Comparison of ENCODE assay signal across 13 cellular contexts in genomic region chrX:41300758-41301437, GRCh38. TPM values are rescaled to one million over a fixed set of nuclear protein-coding genes. Genes with fewer than 3 reads are reported as not detected.
A peak's percentile ranks its signal among the peaks of the same experiment; 100 is the strongest.
DNase-seq lines count a peak whose midpoint lies in the region; TF ChIP-seq lines count a peak whose summit lies in the region.
"Had no signal": no experiment of that assay in that cellular context is flagged by ENCODE, and none has a peak within 500 bp of the region (broad histone marks: within the 10 kb centered on the region; RNA-seq: fewer than 3 reads in every experiment).

No MANE protein-coding gene starts in this region.

- CTCF ChIA-PET in PC-9 (lab: Charles Lee) = interaction anchor here (0.6 kb wide), 1 partner anchor 29 kb away, joined by 4 read pairs; no protein-coding TSS in a partner anchor

- H3K36me3 Mint-ChIP-seq in endothelial cell (ENCODE audit: low read depth, unreplicated experiment) = no peaks in the 10 kb centered on the region
- no peaks in the 10 kb centered on the region for H3K36me3 Mint-ChIP-seq in osteocyte (ENCODE audit: unreplicated experiment)
- H3K36me3 Mint-ChIP-seq: activated naive CD4-positive, alpha-beta T cell treated with anti-CD3 and anti-CD28 coated beads, Interleukin-2, amount 10 ng/mL, durations not matched to agents 7 days and 5 days had no signal

- POLR2A ChIA-PET in PC-9 (lab: Charles Lee; ENCODE audit: unreplicated experiment) = no interaction called here

- no peak overlapping the region for H2AFZ ChIP-seq in PC-9
- H2AFZ ChIP-seq: neural progenitor cell had no signal

- H3K27me3 Mint-ChIP-seq in endothelial cell (ENCODE audit: unreplicated experiment) = no peaks in the 10 kb centered on the region
- no peaks in the 10 kb centered on the region for H3K27me3 Mint-ChIP-seq in osteocyte (ENCODE audit: unreplicated experiment)
- H3K27me3 Mint-ChIP-seq: activated naive CD4-positive, alpha-beta T cell treated with anti-CD3 and anti-CD28 coated beads, Interleukin-2, amount 10 ng/mL, durations not matched to agents 7 days and 5 days had no signal

- H3K27ac ChIP-seq in PC-9 (peak overlapping the region; percentile 64), prostate gland (no peak overlapping the region)
- H3K27ac ChIP-seq: neural progenitor cell, stomach had no signal

- H3K27ac Mint-ChIP-seq in endothelial cell (ENCODE audit: unreplicated experiment) = peak overlapping the region; percentile 84
- H3K27ac Mint-ChIP-seq in osteocyte (ENCODE audit: unreplicated experiment) = peak overlapping the region; percentile 64
- H3K27ac Mint-ChIP-seq: activated naive CD4-positive, alpha-beta T cell treated with anti-CD3 and anti-CD28 coated beads, Interleukin-2, amount 10 ng/mL, durations not matched to agents 7 days and 5 days had no signal

- H3K4me3 Mint-ChIP-seq in endothelial cell (ENCODE audit: unreplicated experiment) (no peak overlapping the region), osteocyte (ENCODE audit: unreplicated experiment) (no peak overlapping the region)
- H3K4me3 Mint-ChIP-seq: activated naive CD4-positive, alpha-beta T cell treated with anti-CD3 and anti-CD28 coated beads, Interleukin-2, amount 10 ng/mL, durations not matched to agents 7 days and 5 days; neural progenitor cell had no signal

- H3K4me1 ChIP-seq in PC-9 (replicated peaks; ENCODE audit: insufficient read depth) = peaks cover 19% of the 10 kb centered on the region; the same call in 1 of the 2 replicates
- H3K4me1 ChIP-seq in prostate gland (replicated peaks) = no peaks in the 10 kb centered on the region
- H3K4me1 ChIP-seq: stomach had no signal

- DNase-seq in EL (peak; percentile 67), PC-9 (peak in 1 of 2 experiments; percentile 38), endothelial cell (ENCODE audit: low spot score) (no peak), osteocyte (ENCODE audit: extremely low spot score, unreplicated experiment) (no peak), activated gamma-delta T cell (lab: John Stamatoyannopoulos, UW) (no peak), prostate gland (ENCODE audit: low spot score) (no peak), pons (ENCODE audit: low spot score) (no peak)
- DNase-seq in activated naive CD4-positive, alpha-beta T cell (lab: John Stamatoyannopoulos, UW) = no peak
- DNase-seq: activated naive CD4-positive, alpha-beta T cell treated with anti-CD3 and anti-CD28 coated beads, Interleukin-2, amount 10 ng/mL, durations not matched to agents 7 days and 5 days; cerebellar nuclear complex; small intestine; stomach had no signal

- H3F3A ChIP-seq in PC-9 (ENCODE audit: insufficient read depth, low read depth) = no peaks in the 10 kb centered on the region; the same call in 1 of the 2 replicates

- WGBS in prostate gland = 90% methylated on average over 5 of the region's 5 CpGs

- intact Hi-C loops in PC-9 (cut with micrococcal nuclease; ENCODE audit: unreplicated experiment) = loop anchor here (2.0 kb wide), 1 partner anchor 32 kb away; no protein-coding TSS in a partner anchor
- intact Hi-C loops in prostate gland (cut with DNase I) = no loop called here

- H3K4me1 Mint-ChIP-seq in endothelial cell (ENCODE audit: unreplicated experiment) (peaks cover 22% of the 10 kb centered on the region), osteocyte (ENCODE audit: unreplicated experiment) (peaks cover 38% of the 10 kb centered on the region)

- H3K4me3 ChIP-seq in PC-9 (no peak overlapping the region), prostate gland (no peak overlapping the region)
- H3K4me3 ChIP-seq: neural progenitor cell, stomach had no signal

- H3K9me3 ChIP-seq in PC-9 (ENCODE audit: insufficient read depth, low read depth) (no peaks in the 10 kb centered on the region), prostate gland (no peaks in the 10 kb centered on the region)
- H3K9me3 ChIP-seq: stomach had no signal

- no peaks in the 10 kb centered on the region for H3K36me3 ChIP-seq in PC-9 (ENCODE audit: low read depth)
- H3K36me3 ChIP-seq in prostate gland = no peaks in the 10 kb centered on the region
- H3K36me3 ChIP-seq: neural progenitor cell, stomach had no signal

- no peaks in the 10 kb centered on the region for H3K79me2 ChIP-seq in PC-9 (ENCODE audit: low read depth)

- H3K27me3 ChIP-seq in PC-9 (ENCODE audit: insufficient read depth, low read depth) = no peaks in the 10 kb centered on the region
- no peaks in the 10 kb centered on the region for H3K27me3 ChIP-seq in prostate gland (replicated peaks; ENCODE audit: insufficient read depth)
- H3K27me3 ChIP-seq: neural progenitor cell had no signal

- peak overlapping the region; percentile 3; the same call in 1 of the 2 replicates for H3K4me2 ChIP-seq in PC-9
- H3K4me2 ChIP-seq: neural progenitor cell had no signal

- TF ChIP-seq CTCF in PC-9 (conservative IDR thresholded peaks at IDR 0.05) = no peak
- no peak for TF ChIP-seq CTCF in endothelial cell (IDR thresholded peaks at IDR 0.05; ENCODE audit: unreplicated experiment)
- TF ChIP-seq CTCF in osteocyte (IDR thresholded peaks at IDR 0.05) = no peak
- no peak for TF ChIP-seq CTCF in prostate gland (IDR thresholded peaks at IDR 0.05)

- no peaks in the 10 kb centered on the region for H3K9me2 ChIP-seq in PC-9 (ENCODE audit: insufficient read depth)

- H3K9me3 Mint-ChIP-seq in endothelial cell (ENCODE audit: unreplicated experiment) (no peaks in the 10 kb centered on the region), osteocyte (ENCODE audit: unreplicated experiment) (peaks cover 9% of the 10 kb centered on the region)
- H3K9me3 Mint-ChIP-seq: activated naive CD4-positive, alpha-beta T cell treated with anti-CD3 and anti-CD28 coated beads, Interleukin-2, amount 10 ng/mL, durations not matched to agents 7 days and 5 days had no signal

- no peaks in the 10 kb centered on the region for H4K20me1 ChIP-seq in PC-9 (ENCODE audit: insufficient read depth)

- TF ChIP-seq POLR2A in prostate gland (IDR thresholded peaks at IDR 0.05) = no peak

- BruUV-seq in PC-9 (replicated peaks; lab: Mats Ljungman, UMichigan) = no TSS peak

RNA-seq across cellular contexts. Expression of gene DDX3X, which starts 33.1 kb away (rescaled TPM):
- total RNA-seq in PC-9 (2021) (130 and 158 TPM in 2 replicates), endothelial cell (ENCODE audit: unreplicated experiment) (265 TPM), osteocyte (212 and 215 TPM in 2 replicates), prostate gland (100 to 1,000 TPM; 107 to 115 TPM)
